13 cellular contexts compared by ENCODE assay signal in genomic region chr15:81575436-81576123, GRCh38.
DNase-seq lines count a peak whose midpoint lies in the region; ATAC-seq, FAIRE-seq and TF ChIP-seq lines count a peak whose summit lies in the region.
"Had no signal": no experiment of that assay in that cellular context is flagged by ENCODE, and none has a peak within 500 bp of the region (broad histone marks: within the 10 kb centered on the region; RNA-seq: fewer than 3 reads in every experiment).

No MANE protein-coding gene starts in this region.

- FAIRE-seq in RCC 7860 (lab: Jason Lieb, UNC): no peak
- FAIRE-seq: A204.1 had no signal

- H3K27ac ChIP-seq in cardiac muscle cell: no peak overlapping the region
- H3K27ac ChIP-seq: testis had no signal

- H3K27me3 ChIP-seq in cardiac muscle cell: peaks cover 24% of the 10 kb centered on the region
- H3K27me3 ChIP-seq: testis had no signal

- no peaks in the 10 kb centered on the region for H3K36me3 ChIP-seq in cardiac muscle cell

- TF ChIP-seq CTCF in cardiac muscle cell (IDR thresholded peaks at IDR 0.05; ENCODE audit: low read depth, low read length) (no peak), epithelial cell of esophagus (IDR thresholded peaks at IDR 0.05; ENCODE audit: insufficient read depth, low read depth, low read length, missing control alignments) (no peak)

- peaks cover 11% of the 10 kb centered on the region for H3K4me1 ChIP-seq in cardiac muscle cell (ENCODE audit: low read depth)
- H3K4me1 ChIP-seq: testis had no signal

- no peak for ATAC-seq in Right ventricle myocardium superior (ENCODE audit: poor library complexity)
- ATAC-seq in HG02840 (IDR thresholded peaks at IDR 0.05; ENCODE audit: low FRiP score, unreplicated experiment): no peak
- no peak for ATAC-seq in HG03571 (IDR thresholded peaks at IDR 0.05; ENCODE audit: unreplicated experiment)
- ATAC-seq: sciatic nerve had no signal

- H3K4me3 ChIP-seq in cardiac muscle cell (no peak overlapping the region), epithelial cell of esophagus (ENCODE audit: low read length) (no peak overlapping the region)
- H3K4me3 ChIP-seq: testis had no signal

- DNase-seq in cardiac muscle cell (ENCODE audit: low read depth in 1 of 2, low spot score in 1 of 2) (peak; percentile 10 to 47), Right ventricle myocardium superior (no peak), NCI-H524 (lab: John Stamatoyannopoulos, UW) (peak; percentile 58 to 69), epithelial cell of esophagus (ENCODE audit: low read depth) (peak; percentile 65), ureter (ENCODE audit: low spot score) (no peak), RCC 7860 (ENCODE audit: low spot score) (no peak)
- DNase-seq: activated CD4-positive, alpha-beta T cell treated with anti-CD3 and anti-CD28 coated beads, Interleukin-2, amount 50 U/mL, for 48 hours; T-helper 1 cell; testis had no signal

- no peaks in the 10 kb centered on the region for H3K9me3 ChIP-seq in cardiac muscle cell (ENCODE audit: low read depth)
- H3K9me3 ChIP-seq: testis had no signal

- intact Hi-C loops in Right ventricle myocardium superior (cut with DNase I): no loop called here

Comparison
In these comparisons a context has a peak if more than half of its experiments do, and no peak if none do; other contexts are left out.
1. DNase-seq: peak in cardiac muscle cell (2 of 2), NCI-H524 (2 of 2) and epithelial cell of esophagus (single experiment); none in Right ventricle myocardium superior (single experiment), ureter (single experiment) and RCC 7860 (single experiment).